Comparison of ENCODE assay signal across 9 cellular contexts in the genomic region with DNA sequence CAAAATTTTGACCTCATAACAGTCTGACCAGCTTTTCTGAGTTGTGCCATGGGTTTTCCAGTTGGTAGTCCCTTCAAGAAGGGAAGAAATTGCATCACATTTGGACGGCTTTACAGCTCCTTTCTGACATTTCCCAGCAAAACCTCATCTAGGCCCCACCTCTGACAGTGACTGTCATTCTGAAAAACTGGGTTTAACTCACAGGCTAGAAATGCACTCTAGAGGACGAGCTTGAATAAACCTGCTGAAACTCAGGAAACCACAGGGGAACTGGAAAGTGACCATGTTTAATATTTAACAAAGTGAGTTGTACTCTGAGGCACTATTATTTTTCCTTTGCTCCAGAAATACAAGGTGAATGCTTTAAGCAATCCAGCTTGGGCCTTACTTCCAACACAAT.
DNase-seq lines count a peak whose midpoint lies in the region; ATAC-seq and TF ChIP-seq lines count a peak whose summit lies in the region.
"Had no signal": no experiment of that assay in that cellular context is flagged by ENCODE, and none has a peak within 500 bp of the region (broad histone marks: within the 10 kb centered on the region; RNA-seq: fewer than 3 reads in every experiment).

No MANE protein-coding gene starts in this region.

- DNase-seq in epithelial cell of proximal tubule (ENCODE audit: low read depth) (peak; percentile 96), NCI-H1930 (lab: John Stamatoyannopoulos, UW) (no peak), HuH-7 (ENCODE audit: low spot score) (no peak), NCI-H128 (lab: John Stamatoyannopoulos, UW; ENCODE audit: unreplicated experiment) (no peak)
- DNase-seq in NK-92 treated with Interleukin-12 subunit alpha and Interleukin-12 subunit beta, amount 100 ng/mL, for 24 hours (lab: John Stamatoyannopoulos, UW): no peak
- DNase-seq: islet precursor cell had no signal

- peak; percentile 8 for TF ChIP-seq CTCF in epithelial cell of proximal tubule (conservative IDR thresholded peaks at IDR 0.05; ENCODE audit: low read depth, low read length)

- no peak overlapping the region for H3K4me3 ChIP-seq in epithelial cell of proximal tubule (ENCODE audit: low read depth, low read length)

- ATAC-seq in GM18502 (IDR thresholded peaks at IDR 0.05; ENCODE audit: poor library complexity, unreplicated experiment) (peak; percentile 98), GM19467 (IDR thresholded peaks at IDR 0.05; ENCODE audit: unreplicated experiment) (peak; percentile 99), HG03064 (IDR thresholded peaks at IDR 0.05; ENCODE audit: low read depth, unreplicated experiment) (peak; percentile 88)
